ENCODE assay signal across 8 cellular contexts in the genomic region with DNA sequence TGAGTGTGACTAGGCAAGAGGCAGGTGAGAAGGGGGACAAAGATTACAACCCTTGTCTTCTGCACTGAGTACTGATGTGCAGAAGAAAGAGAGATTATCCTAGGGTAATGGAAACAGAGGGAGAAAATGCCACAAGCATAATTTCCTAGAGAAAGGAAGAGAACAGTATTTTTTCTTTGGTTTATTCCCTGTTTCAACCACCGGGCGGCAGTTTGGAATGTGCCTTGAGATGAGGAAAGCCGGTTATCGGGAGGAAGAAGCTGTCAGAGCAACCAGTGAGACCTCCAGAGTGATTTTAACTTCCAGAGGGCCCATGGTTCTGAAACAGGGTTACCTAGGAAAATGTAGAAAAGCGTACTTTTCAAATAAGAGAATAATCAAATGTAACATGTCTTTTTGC.
DNase-seq lines count a peak whose midpoint lies in the region; ATAC-seq and TF ChIP-seq lines count a peak whose summit lies in the region.

No MANE protein-coding gene starts in this region.

- H3K4me1 ChIP-seq in GM23248 (ENCODE audit: insufficient read depth): peaks cover 5% of the 10 kb centered on the region; the same call in 1 of the 2 replicates
- H3K4me1 ChIP-seq in SJCRH30: peaks cover 2% of the 10 kb centered on the region; the same call in 1 of the 2 replicates
- no peaks in the 10 kb centered on the region for H3K4me1 ChIP-seq in parathyroid adenoma

- TF ChIP-seq CTCF in AG04450 (IDR thresholded peaks at IDR 0.05; ENCODE audit: low read depth, low read length) (peak; percentile 63), fibroblast of the aortic adventitia (IDR thresholded peaks at IDR 0.05; ENCODE audit: insufficient read depth, low read length) (peak; percentile 58), parathyroid adenoma (IDR thresholded peaks at IDR 0.05) (peak; percentile 36)

- POLR2A ChIA-PET in AG04450 (lab: Yijun Ruan, JAX): no interaction called here

- DNase-seq in AG04450 (ENCODE audit: low read depth, low spot score) (peak; percentile 15), GM23248 (peak; percentile 79), SJCRH30 (peak; percentile 49 to 70), fibroblast of the aortic adventitia (ENCODE audit: low read depth) (peak; percentile 59)
- DNase-seq in stimulated activated CD8-positive, alpha-beta memory T cell treated with anti-CD3 and anti-CD28 coated beads, Interleukin-4, amount 100 ng/mL, for 48 hours: no peak
- no peak for DNase-seq in activated CD4-positive, CD25-positive, alpha-beta regulatory T cell treated with anti-CD3 and anti-CD28 coated beads, Interleukin-2, amount 50 U/mL, for 72 hours

- H3K9me3 ChIP-seq in AG04450 (ENCODE audit: control insufficient read depth, insufficient read depth, low read length): no peaks in the 10 kb centered on the region
- no peaks in the 10 kb centered on the region for H3K9me3 ChIP-seq in GM23248 (ENCODE audit: low read depth)
- no peaks in the 10 kb centered on the region for H3K9me3 ChIP-seq in SJCRH30 (replicated peaks)
- no peaks in the 10 kb centered on the region for H3K9me3 ChIP-seq in parathyroid adenoma (ENCODE audit: control insufficient read depth, low read length)

- H3K27me3 ChIP-seq in AG04450 (ENCODE audit: control insufficient read depth, insufficient read depth, low read length): no peaks in the 10 kb centered on the region
- H3K27me3 ChIP-seq in GM23248 (replicated peaks; ENCODE audit: insufficient read depth): no peaks in the 10 kb centered on the region
- H3K27me3 ChIP-seq in SJCRH30: no peaks in the 10 kb centered on the region
- H3K27me3 ChIP-seq in parathyroid adenoma (ENCODE audit: control insufficient read depth, insufficient read depth, low read length): no peaks in the 10 kb centered on the region

- no peaks in the 10 kb centered on the region for H3K9me2 ChIP-seq in GM23248 (ENCODE audit: insufficient read depth)

- H3K9ac ChIP-seq in GM23248 (peak overlapping the region; percentile 3; the same call in 1 of the 2 replicates), parathyroid adenoma (no peak overlapping the region)

- CTCF ChIA-PET in AG04450 (lab: Charles Lee): interaction anchor here (0.5 to 0.8 kb wide), 6 partner anchors 21 to 312 kb away, joined by 3 to 11 read pairs (median 4); no protein-coding TSS in a partner anchor

- no peaks in the 10 kb centered on the region for H4K20me1 ChIP-seq in GM23248 (ENCODE audit: insufficient read depth)

- H3K36me3 ChIP-seq in GM23248 (ENCODE audit: low read depth) (peaks cover 39% of the 10 kb centered on the region; the same call in 1 of the 2 replicates), SJCRH30 (peaks cover 18% of the 10 kb centered on the region), parathyroid adenoma (ENCODE audit: control insufficient read depth, insufficient read depth, low read length) (no peaks in the 10 kb centered on the region)

- H3K4me3 ChIP-seq in AG04450 (ENCODE audit: low read depth, low read length) (no peak overlapping the region), GM23248 (no peak overlapping the region), SJCRH30 (no peak overlapping the region), fibroblast of the aortic adventitia (ENCODE audit: low read depth, low read length) (no peak overlapping the region), parathyroid adenoma (ENCODE audit: low read depth, low read length) (no peak overlapping the region)

- WGBS in GM23248 (ENCODE audit: low coverage in 1 of 2, low lambda C conversion rate in 2 of 2, missing lambda C conversion rate in 2 of 2), 2 experiments: 29 to 35% methylated on average over 5 of the region's 5 CpGs

- in situ Hi-C loops in GM23248 (cut with MboI): no loop called here

- H3K4me2 ChIP-seq in GM23248 (ENCODE audit: unreplicated experiment): no peak overlapping the region
- H3K4me2 ChIP-seq in parathyroid adenoma (ENCODE audit: low read length): no peak overlapping the region

- no peak for ATAC-seq in GM21528 (IDR thresholded peaks at IDR 0.05; ENCODE audit: low FRiP score, unreplicated experiment)

- H3K27ac ChIP-seq in AG04450 (ENCODE audit: low read depth, low read length): no peak overlapping the region
- no peak overlapping the region; the same call in 1 of the 2 replicates for H3K27ac ChIP-seq in GM23248
- no peak overlapping the region for H3K27ac ChIP-seq in SJCRH30
- no peak overlapping the region for H3K27ac ChIP-seq in parathyroid adenoma

- peaks cover under 1% of the 10 kb centered on the region; the same call in 1 of the 2 replicates for H3K79me2 ChIP-seq in GM23248 (ENCODE audit: insufficient read depth)
- no peaks in the 10 kb centered on the region for H3K79me2 ChIP-seq in parathyroid adenoma

- peaks cover 14% of the 10 kb centered on the region; the same call in 1 of the 2 replicates for H3F3A ChIP-seq in GM23248 (ENCODE audit: insufficient read depth)

- H2AFZ ChIP-seq in GM23248 (no peak overlapping the region), parathyroid adenoma (no peak overlapping the region)

Comparison
In these comparisons a context has a peak if more than half of its experiments do, and no peak if none do; other contexts are left out.
1. DNase-seq: peak in AG04450 (single experiment), GM23248 (single experiment), SJCRH30 (2 of 2) and fibroblast of the aortic adventitia (single experiment); none in stimulated activated CD8-positive, alpha-beta memory T cell treated with anti-CD3 and anti-CD28 coated beads, Interleukin-4, amount 100 ng/mL, for 48 hours (single experiment) and activated CD4-positive, CD25-positive, alpha-beta regulatory T cell treated with anti-CD3 and anti-CD28 coated beads, Interleukin-2, amount 50 U/mL, for 72 hours (single experiment).
2. Peak in every context shown above with its lines, with median percentiles within 50 percentile points of each other: CTCF ChIP-seq.